ENCODE assay signal across 24 cellular contexts in genomic region chr19:964761-965694, GRCh38. TPM values are rescaled to one million over a fixed set of nuclear protein-coding genes. Genes with fewer than 3 reads are reported as not detected.
DNase-seq lines count a peak whose midpoint lies in the region; ATAC-seq and TF ChIP-seq lines count a peak whose summit lies in the region.
"Had no signal": no experiment of that assay in that cellular context is flagged by ENCODE, and none has a peak within 500 bp of the region (broad histone marks: within the 10 kb centered on the region; RNA-seq: fewer than 3 reads in every experiment).

No MANE protein-coding gene starts in this region.

- H3K4me1 ChIP-seq in Caco-2 (peaks cover 33% of the 10 kb centered on the region), HCT116 (ENCODE audit: control insufficient read depth in 1 of 2, insufficient read depth in 2 of 2, low read length in 2 of 2) (peaks cover 11 to 25% of the 10 kb centered on the region in 2 experiments), hepatocyte (ENCODE audit: insufficient read depth) (peaks cover 25% of the 10 kb centered on the region)
- H3K4me1 ChIP-seq: BE2C, prostate gland, vagina had no signal

- H3K27me3 Mint-ChIP-seq in Caco-2 (ENCODE audit: insufficient read depth, unreplicated experiment) = no peaks in the 10 kb centered on the region
- H3K27me3 Mint-ChIP-seq in WTC11 (ENCODE audit: low read depth) = no peaks in the 10 kb centered on the region
- H3K27me3 Mint-ChIP-seq: central memory CD8-positive, alpha-beta T cell had no signal

- ATAC-seq in HCT116 = peak; percentile 23; the same call in 1 of the 2 replicates
- ATAC-seq in WTC11 = no peak
- ATAC-seq in SK-N-SH treated with all-trans-retinoic acid at 6 μM for 48 hours = no peak

- H3K27ac Mint-ChIP-seq in Caco-2 (ENCODE audit: unreplicated experiment) = peak overlapping the region; percentile 48
- H3K27ac Mint-ChIP-seq in WTC11 = no peak overlapping the region

- H3K36me3 Mint-ChIP-seq in Caco-2 (ENCODE audit: insufficient read depth, unreplicated experiment) (peaks cover 100% of the 10 kb centered on the region), WTC11 (peaks cover 62% of the 10 kb centered on the region)

- H3K4me1 Mint-ChIP-seq in Caco-2 (ENCODE audit: low read depth, unreplicated experiment) (peaks cover 11% of the 10 kb centered on the region), WTC11 (peaks cover 9% of the 10 kb centered on the region)
- H3K4me1 Mint-ChIP-seq: central memory CD8-positive, alpha-beta T cell had no signal

- H3K4me2 ChIP-seq in HCT116 (ENCODE audit: low read length) = no peak overlapping the region
- no peak overlapping the region for H3K4me2 ChIP-seq in hepatocyte
- H3K4me2 ChIP-seq: smooth muscle cell had no signal

- no peak overlapping the region for H2AFZ ChIP-seq in HCT116 (ENCODE audit: low read depth, low read length, poor library complexity, severe bottlenecking)
- no peak overlapping the region for H2AFZ ChIP-seq in hepatocyte

- H3K36me3 ChIP-seq in Caco-2 (ENCODE audit: control insufficient read depth, insufficient read depth, low read length) (peaks cover 19% of the 10 kb centered on the region), HCT116 (ENCODE audit: control insufficient read depth in 1 of 2, insufficient read depth in 2 of 2, low read length in 2 of 2) (peaks cover 6 to 34% of the 10 kb centered on the region in 2 experiments), hepatocyte (replicated peaks; ENCODE audit: insufficient read depth, low read depth) (peaks cover 4% of the 10 kb centered on the region)
- H3K36me3 ChIP-seq: prostate gland had no signal

- no peak for TF ChIP-seq CTCF in Caco-2 (IDR thresholded peaks at IDR 0.05; ENCODE audit: insufficient read depth in 1 of 2, low read depth in 1 of 2, low read length in 1 of 2, severe bottlenecking in 1 of 2, unreplicated experiment in 1 of 2)
- no peak for TF ChIP-seq CTCF in HCT116 (IDR thresholded peaks at IDR 0.05 in 2 of 3, conservative IDR thresholded peaks at IDR 0.05 in 1 of 3; ENCODE audit: borderline replicate concordance in 1 of 3, insufficient read depth in 1 of 3, low read depth in 2 of 3, low read length in 2 of 3)
- no peak for TF ChIP-seq CTCF in WTC11 (IDR thresholded peaks at IDR 0.05)
- TF ChIP-seq CTCF in hepatocyte (IDR thresholded peaks at IDR 0.05; ENCODE audit: poor library complexity) = no peak

- DNase-seq in Caco-2 (no peak), HCT116 (ENCODE audit: low read depth, low spot score) (no peak), WTC11 (ENCODE audit: low spot score) (no peak), hepatocyte (ENCODE audit: low spot score) (peak; percentile 14), retina (no peak), T1000 (lab: John Stamatoyannopoulos, UW) (no peak)
- DNase-seq: activated CD4-positive, alpha-beta T cell treated with anti-CD3 and anti-CD28 coated beads for 48 hours; activated CD8-positive, alpha-beta memory T cell treated with anti-CD3 and anti-CD28 coated beads, Interleukin-2, amount 50 U/mL, for 48 hours; activated gamma-delta T cell treated with Interleukin-2 at 50 U/mL for 16 hours; hypothalamus; kidney glomerular epithelial cell; NCI-H1092 treated with DMSO at 0.1 percent for 48 hours; NCI-H2081 treated with DMSO at 0.1 percent for 48 hours; NCI-H748 treated with DMSO at 0.1 percent for 48 hours; stimulated activated CD8-positive, alpha-beta memory T cell treated with anti-CD3 and anti-CD28 coated beads, Interleukin-4, amount 100 ng/mL, for 48 hours had no signal

- BruUV-seq in Caco-2 (replicated peaks; lab: Mats Ljungman, UMichigan) (no TSS peak), HCT116 (replicated peaks; lab: Mats Ljungman, UMichigan) (no TSS peak)

- H3K27me3 ChIP-seq in Caco-2 (replicated peaks; ENCODE audit: control insufficient read depth, insufficient read depth, low read length) (no peaks in the 10 kb centered on the region), HCT116 (ENCODE audit: insufficient read depth, low read length) (no peaks in the 10 kb centered on the region), hepatocyte (no peaks in the 10 kb centered on the region)
- H3K27me3 ChIP-seq: BE2C, vagina had no signal

- no peaks in the 10 kb centered on the region for H3K9me3 Mint-ChIP-seq in Caco-2 (ENCODE audit: unreplicated experiment)
- H3K9me3 Mint-ChIP-seq in WTC11 = peaks cover 17% of the 10 kb centered on the region
- H3K9me3 Mint-ChIP-seq: central memory CD8-positive, alpha-beta T cell had no signal

- 98% methylated on average over 19 of the region's 19 CpGs for WGBS in hepatocyte (ENCODE audit: low lambda C conversion rate, missing lambda C conversion rate)

- H3K9me2 ChIP-seq in HCT116 (ENCODE audit: insufficient read depth) (no peaks in the 10 kb centered on the region), hepatocyte (replicated peaks; ENCODE audit: insufficient read depth) (no peaks in the 10 kb centered on the region)

- CTCF ChIA-PET in Caco-2 (lab: Charles Lee) (interaction anchor here (0.6 kb wide), 1 partner anchor 170 kb away, joined by 3 read pairs; no protein-coding TSS in a partner anchor), HCT116 (lab: Charles Lee) (no interaction called here), WTC11 (lab: Charles Lee) (interaction anchor here (1.2 kb wide), 1 partner anchor 12 kb away, joined by 3 read pairs; no protein-coding TSS in a partner anchor)

- POLR2A ChIA-PET in Caco-2 (lab: Charles Lee) = no interaction called here
- POLR2A ChIA-PET in HCT116 (lab: Charles Lee) = no interaction called here
- POLR2A ChIA-PET in WTC11 (lab: Charles Lee) = interaction anchor here (0.7 kb wide), 1 partner anchor 55 kb away, joined by 4 read pairs; no protein-coding TSS in a partner anchor

- H3K27ac ChIP-seq in HCT116 (ENCODE audit: low read depth, low read length) (no peak overlapping the region), hepatocyte (no peak overlapping the region)
- H3K27ac ChIP-seq: HL-60, prostate gland, vagina had no signal

- intact Hi-C loops in Caco-2 (cut with micrococcal nuclease; ENCODE audit: unreplicated experiment) = no loop called here
- intact Hi-C loops in HCT116 (cut with micrococcal nuclease) = no loop called here

- RAD21 ChIA-PET in HCT116 (lab: Charles Lee; ENCODE audit: low non-redundant PET in 1 of 2, low total read pairs in 2 of 2, uncharacterized antibody in 2 of 2, unreplicated experiment in 2 of 2) = no interaction called here

- H3K4me3 ChIP-seq in Caco-2 (ENCODE audit: low read depth, low read length) = no peak overlapping the region
- H3K4me3 ChIP-seq in HCT116 (replicated peaks in 1 of 2; ENCODE audit: low read depth in 1 of 2, low read length in 2 of 2) = no peak overlapping the region
- no peak overlapping the region for H3K4me3 ChIP-seq in hepatocyte
- H3K4me3 ChIP-seq: prostate gland, smooth muscle cell, vagina had no signal

- H3K9me3 ChIP-seq in Caco-2 = no peaks in the 10 kb centered on the region
- H3K9me3 ChIP-seq in HCT116 (ENCODE audit: control insufficient read depth in 1 of 2, insufficient read depth in 1 of 2, low read depth in 1 of 2, low read length in 2 of 2) = peaks cover 0 to 4% of the 10 kb centered on the region in 2 experiments; a peak in 1 of 4 replicates
- no peaks in the 10 kb centered on the region for H3K9me3 ChIP-seq in hepatocyte (ENCODE audit: low read depth)
- H3K9me3 ChIP-seq: BE2C, prostate gland, vagina had no signal

- TF ChIP-seq RAD21 in HCT116 (IDR thresholded peaks at IDR 0.05; ENCODE audit: low read depth) = no peak

- no peaks in the 10 kb centered on the region for H3K79me2 ChIP-seq in HCT116 (ENCODE audit: insufficient read depth, low read length)
- peaks cover 60% of the 10 kb centered on the region for H3K79me2 ChIP-seq in hepatocyte

- TF ChIP-seq POLR2A in HCT116 (IDR thresholded peaks at IDR 0.05; ENCODE audit: borderline replicate concordance, extremely low read depth, insufficient read depth, insufficient read length) = no peak

- H3K9ac ChIP-seq in HCT116 (ENCODE audit: low read length) = no peak overlapping the region

- H4K20me1 ChIP-seq in HCT116 (ENCODE audit: insufficient read depth) (no peaks in the 10 kb centered on the region), hepatocyte (ENCODE audit: insufficient read depth, poor library complexity, severe bottlenecking) (peaks cover 7% of the 10 kb centered on the region)

- H3K4me3 Mint-ChIP-seq in Caco-2 (ENCODE audit: unreplicated experiment) = no peak overlapping the region
- no peak overlapping the region for H3K4me3 Mint-ChIP-seq in WTC11
- H3K4me3 Mint-ChIP-seq: central memory CD8-positive, alpha-beta T cell had no signal

TF ChIP-seq in HCT116, 20 proteins besides CTCF, POLR2A, EP300 and RAD21 (continues in another document):
- peak; percentile 42 for TF ChIP-seq YY1 (IDR thresholded peaks at IDR 0.05; ENCODE audit: extremely low read depth, insufficient replicate concordance, low read depth, low read length)

TF ChIP-seq in WTC11, 78 proteins besides CTCF, POLR2A, EP300 and RAD21:
- no peak for TF ChIP-seq KAT7 (CRISPR knock-in tag; IDR thresholded peaks at IDR 0.05; ENCODE audit: borderline replicate concordance)
- TF ChIP-seq ZNF121 (CRISPR knock-in tag; IDR thresholded peaks at IDR 0.05) = peak; percentile 80; the same call in 1 of the 2 replicates

RNA-seq across cellular contexts. Expression of gene WDR18, which starts 19.1 kb away (rescaled TPM):
- 89.5 and 96.8 TPM in 2 replicates for total RNA-seq in Caco-2 (2022)
- total RNA-seq in HCT116 (2021; ENCODE audit: unreplicated experiment) = 124 TPM
- 104 and 106 TPM in 2 replicates for polyA plus RNA-seq in HCT116 (2012)
- total RNA-seq in WTC11 (2021) = 140 to 147 TPM (median 146 TPM) in 3 replicates
- total RNA-seq in hepatocyte = 57.8 and 60.0 TPM in 2 replicates
- 160 and 169 TPM in 2 replicates for polyA plus RNA-seq in hepatocyte

RNA-seq across cellular contexts. Expression of gene GRIN3B, which starts 35.2 kb away (rescaled TPM):
- total RNA-seq in Caco-2 (2022) = 0.41 and 0.49 TPM in 2 replicates
- 0.69 TPM for total RNA-seq in HCT116 (2021; ENCODE audit: unreplicated experiment)
- 0.64 and 0.65 TPM in 2 replicates for polyA plus RNA-seq in HCT116 (2012)
- total RNA-seq in WTC11 (2021) = 1.9 to 2.5 TPM (median 2.4 TPM) in 3 replicates
- 0.30 and 0.64 TPM in 2 replicates for total RNA-seq in hepatocyte
- 0.48 and 0.49 TPM in 2 replicates for polyA plus RNA-seq in hepatocyte
- total RNA-seq: subcutaneous adipose tissue, vagina had no signal

RNA-seq across cellular contexts. Expression of gene ARID3A, which starts 39.2 kb away (rescaled TPM):
- total RNA-seq in Caco-2 (2022) (217 and 239 TPM in 2 replicates), HCT116 (2021; ENCODE audit: unreplicated experiment) (21.8 TPM), WTC11 (2021) (102 to 116 TPM (median 113 TPM) in 3 replicates), hepatocyte (95.9 and 122 TPM in 2 replicates)
- polyA plus RNA-seq in HCT116 (2012) = 12.8 and 17.5 TPM in 2 replicates
- 180 and 203 TPM in 2 replicates for polyA plus RNA-seq in hepatocyte

RNA-seq across cellular contexts. Expression of gene KISS1R, which starts 47.9 kb away (rescaled TPM):
- total RNA-seq in Caco-2 (2022) (13.0 and 16.6 TPM in 2 replicates), HCT116 (2021; ENCODE audit: unreplicated experiment) (5.9 TPM), WTC11 (2021) (2.9 to 4.4 TPM (median 3.6 TPM) in 3 replicates), hepatocyte (1.3 and 1.4 TPM in 2 replicates)
- 3.7 and 4.2 TPM in 2 replicates for polyA plus RNA-seq in HCT116 (2012)
- 2.1 and 4.2 TPM in 2 replicates for polyA plus RNA-seq in hepatocyte
- total RNA-seq: mesenteric fat pad, prostate gland, smooth muscle cell, subcutaneous adipose tissue, vagina had no signal

RNA-seq across cellular contexts. Expression of gene R3HDM4, which starts 52.0 kb away (rescaled TPM):
- total RNA-seq in Caco-2 (2022) = 57.7 and 60.4 TPM in 2 replicates
- total RNA-seq in HCT116 (2021; ENCODE audit: unreplicated experiment) = 92.3 TPM
- polyA plus RNA-seq in HCT116 (2012) = 88.5 and 90.3 TPM in 2 replicates
- 85.5 to 99.5 TPM (median 88.3 TPM) in 3 replicates for total RNA-seq in WTC11 (2021)
- total RNA-seq in hepatocyte = 42.2 and 44.1 TPM in 2 replicates
- 86.6 and 88.2 TPM in 2 replicates for polyA plus RNA-seq in hepatocyte
